In genomic region chrX:66022742-66023725, GRCh38 we compare ENCODE assay signal across 12 cellular contexts. TPM values are rescaled to one million over a fixed set of nuclear protein-coding genes. Genes with fewer than 3 reads are reported as not detected.
DNase-seq lines count a peak whose midpoint lies in the region; ATAC-seq and TF ChIP-seq lines count a peak whose summit lies in the region.
"Had no signal": no experiment of that assay in that cellular context is flagged by ENCODE, and none has a peak within 500 bp of the region (broad histone marks: within the 10 kb centered on the region; RNA-seq: fewer than 3 reads in every experiment).

No MANE protein-coding gene starts in this region.

- no peak overlapping the region for H2BK15ac ChIP-seq in mesendoderm (replicated peaks; ENCODE audit: low read depth)

- no peak overlapping the region for H3K4me2 ChIP-seq in mesendoderm (ENCODE audit: low read length)

- H3K27ac ChIP-seq in HL-60 (replicated peaks) (peak overlapping the region; percentile 100), SJCRH30 (no peak overlapping the region), mesendoderm (ENCODE audit: low read depth, low read length) (no peak overlapping the region)
- H3K27ac ChIP-seq: right lobe of liver, WERI-Rb-1 had no signal

- peak overlapping the region; percentile 36 for H3K4ac ChIP-seq in mesendoderm (ENCODE audit: low read depth, low read length)

- WGBS in mesendoderm (ENCODE audit: extremely low coverage, insufficient coverage, low lambda C conversion rate) = no CpG with 5 or more reads among the region's 8 CpGs

- H3K27me3 ChIP-seq in GM06990 (replicated peaks; ENCODE audit: control insufficient read depth, insufficient read depth, low read length) = no peaks in the 10 kb centered on the region
- H3K27me3 ChIP-seq in HL-60 (ENCODE audit: insufficient read depth, poor library complexity, severe bottlenecking) = no peaks in the 10 kb centered on the region
- no peaks in the 10 kb centered on the region for H3K27me3 ChIP-seq in SJCRH30
- no peaks in the 10 kb centered on the region for H3K27me3 ChIP-seq in mesendoderm (ENCODE audit: insufficient read depth, low read length, poor library complexity)
- H3K27me3 ChIP-seq: right lobe of liver had no signal

- no peaks in the 10 kb centered on the region for H3K79me1 ChIP-seq in mesendoderm (ENCODE audit: low read length)

- H4K5ac ChIP-seq in mesendoderm (ENCODE audit: low read length) = no peak overlapping the region

- H3K9me3 ChIP-seq in SJCRH30 (replicated peaks) = no peaks in the 10 kb centered on the region
- H3K9me3 ChIP-seq: right lobe of liver had no signal

- no peak for ATAC-seq in GM21526 (IDR thresholded peaks at IDR 0.05; ENCODE audit: low FRiP score, unreplicated experiment)
- ATAC-seq: right lobe of liver had no signal

- H3K23ac ChIP-seq in mesendoderm (ENCODE audit: low read length) = no peak overlapping the region

- H3K4me3 ChIP-seq in GM06990 (replicated peaks; ENCODE audit: low read depth, low read length) = no peak overlapping the region
- H3K4me3 ChIP-seq in HL-60 (replicated peaks; ENCODE audit: insufficient read depth, low read length) = no peak overlapping the region
- no peak overlapping the region for H3K4me3 ChIP-seq in SJCRH30
- no peak overlapping the region for H3K4me3 ChIP-seq in mesendoderm (ENCODE audit: low read length)
- H3K4me3 ChIP-seq: right lobe of liver had no signal

- no peak overlapping the region for H3K56ac ChIP-seq in mesendoderm (ENCODE audit: low read length)

- H3K36me3 ChIP-seq in GM06990 (ENCODE audit: control insufficient read depth, insufficient read depth, low read length) (no peaks in the 10 kb centered on the region), SJCRH30 (no peaks in the 10 kb centered on the region), mesendoderm (ENCODE audit: control insufficient read depth, insufficient read depth, low read length) (no peaks in the 10 kb centered on the region)
- H3K36me3 ChIP-seq: right lobe of liver, WERI-Rb-1 had no signal

- H3K4me1 ChIP-seq in SJCRH30 (no peaks in the 10 kb centered on the region), mesendoderm (ENCODE audit: control insufficient read depth, low read depth, low read length) (no peaks in the 10 kb centered on the region)
- H3K4me1 ChIP-seq: right lobe of liver had no signal

- H2AK5ac ChIP-seq in mesendoderm (ENCODE audit: low read length) = no peak overlapping the region

- TF ChIP-seq CTCF in GM06990 (IDR thresholded peaks at IDR 0.05; ENCODE audit: insufficient read depth, low read length, poor library complexity, severe bottlenecking) (peak; percentile 36), HL-60 (IDR thresholded peaks at IDR 0.05; ENCODE audit: insufficient read depth, low read length) (peak; percentile 31)

- H4K8ac ChIP-seq in mesendoderm (ENCODE audit: low read depth, low read length) = no peak overlapping the region

- H2BK120ac ChIP-seq in mesendoderm (ENCODE audit: low read depth, low read length) = no peak overlapping the region

- no peaks in the 10 kb centered on the region for H3K79me2 ChIP-seq in mesendoderm (ENCODE audit: control insufficient read depth, insufficient read depth, low read length)

- no peak overlapping the region for H3K18ac ChIP-seq in mesendoderm (ENCODE audit: low read length)

- H3K9ac ChIP-seq in mesendoderm (ENCODE audit: low read length) = no peak overlapping the region

- DNase-seq in GM06990 (ENCODE audit: extremely low read depth, insufficient read length) = no peak
- peak in 1 of 2 experiments; percentile 55 for DNase-seq in HL-60 (ENCODE audit: low read depth in 1 of 2, low spot score in 1 of 2)
- DNase-seq in SJCRH30 = peak; percentile 2 to 27
- peak; percentile 70 for DNase-seq in mesendoderm
- no peak for DNase-seq in activated CD4-positive, CD25-positive, alpha-beta regulatory T cell treated with anti-CD3 and anti-CD28 coated beads, Interleukin-2, amount 50 U/mL, for 72 hours
- no peak for DNase-seq in NCI-H2081 treated with DMSO at 0.1 percent for 48 hours (lab: John Stamatoyannopoulos, UW)
- DNase-seq: activated T-cell treated with anti-CD3 and anti-CD28 coated beads, Interleukin-2, amount 50 U/mL, for 48 hours; NCI-H1417 treated with DMSO at 0.1 percent for 48 hours; right lobe of liver; WERI-Rb-1 had no signal

- no peak overlapping the region for H2BK5ac ChIP-seq in mesendoderm (ENCODE audit: low read length)

RNA-seq across cellular contexts. Expression of gene VSIG4, which starts 16.8 kb away (rescaled TPM):
- not detected in 2 replicates for total RNA-seq in SJCRH30 (2014; rRNA removed; shearing (Covaris generic))
- polyA plus RNA-seq in mesendoderm (2013, experiment 1 of 2) = not detected
- polyA plus RNA-seq in mesendoderm (2013, experiment 2 of 2) = not detected
- total RNA-seq: Daoy had no signal

Comparison
In these comparisons a context has a peak if more than half of its experiments do, and no peak if none do; other contexts are left out.
1. DNase-seq: peak in SJCRH30 (2 of 2) and mesendoderm (single experiment); none in GM06990 (single experiment), activated CD4-positive, CD25-positive, alpha-beta regulatory T cell treated with anti-CD3 and anti-CD28 coated beads, Interleukin-2, amount 50 U/mL, for 72 hours (single experiment) and NCI-H2081 treated with DMSO at 0.1 percent for 48 hours (single experiment).